In genomic region chr15:60722328-60723112, GRCh38 we compare ENCODE assay signal across 21 cellular contexts.
DNase-seq lines count a peak whose midpoint lies in the region; ATAC-seq, FAIRE-seq and TF ChIP-seq lines count a peak whose summit lies in the region.
"Had no signal": no experiment of that assay in that cellular context is flagged by ENCODE, and none has a peak within 500 bp of the region (broad histone marks: within the 10 kb centered on the region; RNA-seq: fewer than 3 reads in every experiment).

No MANE protein-coding gene starts in this region.

- no peak overlapping the region for H3K9ac ChIP-seq in OCI-LY3 (ENCODE audit: low read length)

- no peak overlapping the region for H2AFZ ChIP-seq in OCI-LY3 (ENCODE audit: low read depth, low read length)

- peak; percentile 30 for FAIRE-seq in urothelium cell line (lab: Jason Lieb, UNC)
- FAIRE-seq: GM12892 had no signal

- no peaks in the 10 kb centered on the region for H3K79me2 ChIP-seq in OCI-LY3 (ENCODE audit: low read length)

- H3K4me2 ChIP-seq in OCI-LY3 (ENCODE audit: low read length) = peak overlapping the region; percentile 69; the same call in 1 of the 2 replicates

- in situ Hi-C loops in GM13976 (cut with MboI; ENCODE audit: low sequenced_read_pairs, unreplicated experiment) = no loop called here

- H4K20me1 ChIP-seq in OCI-LY3 (ENCODE audit: insufficient read depth, low read length) = no peaks in the 10 kb centered on the region

- no peaks in the 10 kb centered on the region for H3K36me3 Mint-ChIP-seq in stimulated activated naive CD8-positive, alpha-beta T cell treated with anti-CD3 and anti-CD28 coated beads, Interleukin-15, Interleukin-2, amounts not matched to agents 100 ng/mL and 50 ng/mL, for 24 hours (ENCODE audit: low read depth)
- H3K36me3 Mint-ChIP-seq: type B pancreatic cell, WTC11 had no signal

- DNase-seq in stimulated activated naive CD8-positive, alpha-beta T cell treated with anti-CD3 and anti-CD28 coated beads, Interleukin-15, Interleukin-2, amounts not matched to agents 100 U/mL and 50 U/mL, for 24 hours = no peak
- peak; percentile 29 for DNase-seq in islet precursor cell
- no peak for DNase-seq in urothelium cell line (ENCODE audit: low spot score)
- no peak for DNase-seq in activated gamma-delta T cell treated with Interleukin-2 at 50 U/mL for 16 hours
- no peak for DNase-seq in GM13976 (ENCODE audit: low spot score)
- no peak for DNase-seq in central memory CD4-positive, alpha-beta T cell
- DNase-seq: GDM1; H9; lower lobe of right lung; NCI-H1436; OCI-M1; ovary; SHP77; stimulated activated CD4-positive, alpha-beta T cell treated with anti-CD3 and anti-CD28 coated beads, Interleukin-2, amount 100 ng/mL, for 24 hours had no signal

- peaks cover 48% of the 10 kb centered on the region for H3K4me1 Mint-ChIP-seq in stimulated activated naive CD8-positive, alpha-beta T cell treated with anti-CD3 and anti-CD28 coated beads, Interleukin-15, Interleukin-2, amounts not matched to agents 100 ng/mL and 50 ng/mL, for 24 hours (ENCODE audit: low read depth)

- H3K9me3 ChIP-seq in OCI-LY3 (ENCODE audit: insufficient read depth, low read length) = no peaks in the 10 kb centered on the region
- H3K9me3 ChIP-seq: lower lobe of right lung, ovary had no signal

- no peak overlapping the region for H3K4me3 ChIP-seq in OCI-LY3 (ENCODE audit: low read length)
- H3K4me3 ChIP-seq: coronary artery, lower lobe of right lung, ovary had no signal

- H3K27me3 ChIP-seq in OCI-LY3 (ENCODE audit: low read depth, low read length) = peaks cover 13% of the 10 kb centered on the region; the same call in 1 of the 2 replicates
- H3K27me3 ChIP-seq: brain microvascular endothelial cell, ovary had no signal

- H3K27ac Mint-ChIP-seq in stimulated activated naive CD8-positive, alpha-beta T cell treated with anti-CD3 and anti-CD28 coated beads, Interleukin-15, Interleukin-2, amounts not matched to agents 100 ng/mL and 50 ng/mL, for 24 hours = peak overlapping the region; percentile 61
- H3K27ac Mint-ChIP-seq: H9, type B pancreatic cell, WTC11 had no signal

- no peak for ATAC-seq in stimulated activated naive CD8-positive, alpha-beta T cell treated with anti-CD3 and anti-CD28 coated beads, Interleukin-15, Interleukin-2, amounts not matched to agents 100 U/mL and 50 U/mL, for 24 hours
- ATAC-seq: WTC11 had no signal

- H3K4me3 Mint-ChIP-seq in stimulated activated naive CD8-positive, alpha-beta T cell treated with anti-CD3 and anti-CD28 coated beads, Interleukin-15, Interleukin-2, amounts not matched to agents 100 ng/mL and 50 ng/mL, for 24 hours = peak overlapping the region; percentile 3
- H3K4me3 Mint-ChIP-seq: H9, type B pancreatic cell, WTC11 had no signal

- no peak overlapping the region; the same call in 1 of the 2 replicates for H3K27ac ChIP-seq in OCI-LY3 (ENCODE audit: low read length)
- H3K27ac ChIP-seq: brain microvascular endothelial cell, coronary artery, lower lobe of right lung, ovary had no signal

- no peak for TF ChIP-seq CTCF in OCI-LY3 (IDR thresholded peaks at IDR 0.05; ENCODE audit: low read depth, low read length)
- TF ChIP-seq CTCF in GM13976 (IDR thresholded peaks at IDR 0.05; ENCODE audit: borderline replicate concordance, control extremely low read depth, extremely low read depth, insufficient read depth, missing control alignments) = no peak

- no peaks in the 10 kb centered on the region for H3K36me3 ChIP-seq in OCI-LY3 (replicated peaks; ENCODE audit: low read depth, low read length)
- H3K36me3 ChIP-seq: brain microvascular endothelial cell, lower lobe of right lung, ovary had no signal

- peaks cover 43% of the 10 kb centered on the region for H3K4me1 ChIP-seq in OCI-LY3 (ENCODE audit: low read length)
- H3K4me1 ChIP-seq: lower lobe of right lung had no signal

- no peaks in the 10 kb centered on the region for H3K27me3 Mint-ChIP-seq in stimulated activated naive CD8-positive, alpha-beta T cell treated with anti-CD3 and anti-CD28 coated beads, Interleukin-15, Interleukin-2, amounts not matched to agents 100 ng/mL and 50 ng/mL, for 24 hours
- H3K27me3 Mint-ChIP-seq: type B pancreatic cell had no signal

- peaks cover 5% of the 10 kb centered on the region for H3K9me3 Mint-ChIP-seq in stimulated activated naive CD8-positive, alpha-beta T cell treated with anti-CD3 and anti-CD28 coated beads, Interleukin-15, Interleukin-2, amounts not matched to agents 100 ng/mL and 50 ng/mL, for 24 hours
- H3K9me3 Mint-ChIP-seq: H9, type B pancreatic cell, WTC11 had no signal
